In the genomic region with DNA sequence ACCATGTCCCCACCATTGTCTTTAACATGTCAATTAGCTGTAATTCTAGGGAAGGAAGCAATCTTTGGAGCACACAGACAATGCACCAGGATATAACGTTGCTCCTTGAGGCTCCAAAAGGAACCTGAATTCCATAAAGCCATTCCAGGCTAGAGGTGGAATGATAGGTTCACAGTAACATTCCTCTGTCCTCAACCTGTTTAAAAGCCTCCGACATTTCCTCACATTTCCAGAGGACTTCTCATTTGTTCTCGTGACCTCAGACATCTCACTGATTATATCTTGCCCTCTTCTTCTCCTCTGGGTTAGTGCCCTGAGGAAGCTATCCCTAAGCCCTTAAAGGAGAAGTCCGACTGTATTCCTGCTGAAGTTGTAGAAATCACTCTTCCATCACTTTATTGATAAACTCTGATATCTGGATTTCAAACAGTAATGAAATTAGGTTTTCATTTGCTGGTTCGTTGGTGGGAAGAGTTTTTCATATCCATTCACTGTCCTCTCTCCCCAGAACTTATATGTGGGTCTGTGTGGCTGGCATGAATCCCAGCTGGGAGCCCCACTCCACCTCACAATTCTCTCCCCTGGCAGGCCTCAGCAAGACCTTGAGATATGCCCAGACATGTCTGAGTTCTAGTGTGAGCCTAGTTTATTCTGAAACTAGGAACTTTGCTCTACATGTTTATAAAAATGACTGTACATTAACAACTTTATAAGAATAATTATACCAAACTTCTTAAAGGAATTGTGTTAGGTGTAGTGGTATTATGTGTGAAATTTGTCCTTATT, we compare ENCODE assay signal across 20 cellular contexts. TPM values are rescaled to one million over a fixed set of nuclear protein-coding genes. Genes with fewer than 3 reads are reported as not detected.
A peak's percentile ranks its signal among the peaks of the same experiment; 100 is the strongest.
DNase-seq lines count a peak whose midpoint lies in the region; ATAC-seq and TF ChIP-seq lines count a peak whose summit lies in the region.
"Had no signal": no experiment of that assay in that cellular context is flagged by ENCODE, and none has a peak within 500 bp of the region (broad histone marks: within the 10 kb centered on the region; RNA-seq: fewer than 3 reads in every experiment).

No MANE protein-coding gene starts in this region.

- H3K4me1 ChIP-seq in SK-N-SH (ENCODE audit: control insufficient read depth in 1 of 2, insufficient read depth in 2 of 2, low read depth in 1 of 2, low read length in 1 of 2) (peaks cover 19 to 22% of the 10 kb centered on the region in 2 experiments; a peak in 3 of 4 replicates), H9 (ENCODE audit: insufficient read depth, low read length) (peaks cover 11% of the 10 kb centered on the region)
- H3K4me1 ChIP-seq: A549 had no signal

- H3K4ac ChIP-seq in H9 (ENCODE audit: low read depth, low read length): no peak overlapping the region

- H3K9me3 ChIP-seq in SK-N-SH (no peaks in the 10 kb centered on the region), H9 (ENCODE audit: control insufficient read depth, low read depth, low read length) (no peaks in the 10 kb centered on the region)
- H3K9me3 ChIP-seq: A549 had no signal

- no peaks in the 10 kb centered on the region for H3F3A ChIP-seq in SK-N-SH (replicated peaks; ENCODE audit: insufficient read depth)

- H2BK5ac ChIP-seq in H9 (ENCODE audit: insufficient read length, low read length): no peak overlapping the region

- no peaks in the 10 kb centered on the region for H3K9me2 ChIP-seq in SK-N-SH

- DNase-seq in SK-N-SH (no peak), NCI-H345 treated with DMSO at 0.1 percent for 48 hours (lab: John Stamatoyannopoulos, UW; ENCODE audit: unreplicated experiment) (peak; percentile 27), fibroblast of the aortic adventitia (ENCODE audit: low read depth) (peak; percentile 20), H9 (no peak), NCI-H1436 (lab: John Stamatoyannopoulos, UW) (no peak)
- no peak for DNase-seq in stimulated activated naive B cell treated with anti-CD40 and anti-IgM and Interleukin-4, amounts not matched to agents 10 μg/mL and 1 μg/mL and 100 μg/mL, for 72 hours
- no peak for DNase-seq in activated CD4-positive, CD25-positive, alpha-beta regulatory T cell (lab: John Stamatoyannopoulos, UW)
- DNase-seq: activated CD8-positive, alpha-beta memory T cell treated with anti-CD3 and anti-CD28 coated beads, Interleukin-2, amount 50 U/mL, for 4 hours; activated naive CD4-positive, alpha-beta T cell treated with anti-CD3 and anti-CD28 coated beads, Interleukin-2, amount 10 ng/mL, durations not matched to agents 7 days and 5 days; brain microvascular endothelial cell; CD8-positive, alpha-beta T cell; GF-D8; naive thymus-derived CD8-positive, alpha-beta T cell; NCI-H748 treated with DMSO at 0.1 percent for 48 hours; stimulated activated CD4-positive, alpha-beta T cell treated with anti-CD3 and anti-CD28 coated beads, Interleukin-15, amount 100 ng/mL, for 24 hours; substantia nigra; T-helper 1 cell had no signal

- no peak overlapping the region for H3K4me3 Mint-ChIP-seq in stimulated activated naive B cell treated with anti-CD40 and anti-IgM and Interleukin-4, amounts not matched to agents 10 μg/mL and 1 μg/mL and 100 μg/mL, for 72 hours
- no peak overlapping the region for H3K4me3 Mint-ChIP-seq in H9
- H3K4me3 Mint-ChIP-seq: activated naive CD4-positive, alpha-beta T cell treated with anti-CD3 and anti-CD28 coated beads, Interleukin-2, amount 10 ng/mL, durations not matched to agents 7 days and 5 days; CD8-positive, alpha-beta T cell; naive thymus-derived CD8-positive, alpha-beta T cell had no signal

- peaks cover 12 to 20% of the 10 kb centered on the region in 2 donors for H3K27me3 Mint-ChIP-seq in stimulated activated naive B cell treated with anti-CD40 and anti-IgM and Interleukin-4, amounts not matched to agents 10 μg/mL and 1 μg/mL and 100 μg/mL, for 72 hours
- H3K27me3 Mint-ChIP-seq in H9 (ENCODE audit: low read depth): peaks cover 5% of the 10 kb centered on the region

- H4K20me1 ChIP-seq in SK-N-SH (ENCODE audit: insufficient read depth) (no peaks in the 10 kb centered on the region), H9 (ENCODE audit: control insufficient read depth, insufficient read depth, insufficient read length) (no peaks in the 10 kb centered on the region)

- TF ChIP-seq CTCF in SK-N-SH (IDR thresholded peaks at IDR 0.05) (no peak), fibroblast of the aortic adventitia (IDR thresholded peaks at IDR 0.05; ENCODE audit: insufficient read depth, low read length) (no peak), H9 (conservative IDR thresholded peaks at IDR 0.05) (no peak)

- H3K79me2 ChIP-seq in SK-N-SH (ENCODE audit: insufficient read depth): no peaks in the 10 kb centered on the region
- H3K79me2 ChIP-seq in H9 (ENCODE audit: insufficient read depth, low read length): no peaks in the 10 kb centered on the region

- no peak overlapping the region for H4K8ac ChIP-seq in H9 (replicated peaks; ENCODE audit: insufficient read length, low read depth, low read length)

- no peaks in the 10 kb centered on the region for H3K36me3 ChIP-seq in SK-N-SH (replicated peaks in 1 of 2; ENCODE audit: control insufficient read depth in 1 of 2, insufficient read depth in 2 of 2, low read length in 1 of 2)
- H3K36me3 ChIP-seq: brain microvascular endothelial cell had no signal

- WGBS in SK-N-SH (ENCODE audit: low lambda C conversion rate): 89% methylated on average over 5 of the region's 5 CpGs
- no CpG with 5 or more reads among the region's 5 CpGs for whole genome bisulfite sequencing in H9 (ENCODE audit: extremely low coverage, insufficient read length, low lambda C conversion rate)

- H3K56ac ChIP-seq in H9 (ENCODE audit: insufficient read length, low read depth, low read length): no peak overlapping the region

- H2AFZ ChIP-seq in SK-N-SH (ENCODE audit: low read depth) (peak overlapping the region; percentile 76), H9 (ENCODE audit: low read length) (no peak overlapping the region)

- H2AK5ac ChIP-seq in H9 (ENCODE audit: insufficient read length, low read length): no peak overlapping the region

- no peaks in the 10 kb centered on the region for H3K36me3 Mint-ChIP-seq in stimulated activated naive B cell treated with anti-CD40 and anti-IgM and Interleukin-4, amounts not matched to agents 10 μg/mL and 1 μg/mL and 100 μg/mL, for 72 hours
- H3K36me3 Mint-ChIP-seq in H9 (ENCODE audit: insufficient read depth in 1 of 3, low read depth in 3 of 3): peaks cover 1 to 5% (median 3%) of the 10 kb centered on the region in 3 experiments; a peak in 2 of 7 replicates
- H3K36me3 Mint-ChIP-seq: activated naive CD4-positive, alpha-beta T cell treated with anti-CD3 and anti-CD28 coated beads, Interleukin-2, amount 10 ng/mL, durations not matched to agents 7 days and 5 days; CD8-positive, alpha-beta T cell had no signal

- no peak overlapping the region for H2BK120ac ChIP-seq in H9 (ENCODE audit: low read depth, low read length, poor library complexity, severe bottlenecking)

- no peak overlapping the region for H3K4me3 ChIP-seq in SK-N-SH (ENCODE audit: low read depth in 2 of 2, low read length in 1 of 2)
- H3K4me3 ChIP-seq in fibroblast of the aortic adventitia (ENCODE audit: low read depth, low read length): no peak overlapping the region
- H3K4me3 ChIP-seq: A549 had no signal

- H4K91ac ChIP-seq in H9 (ENCODE audit: insufficient read length, low read depth, low read length): no peak overlapping the region

- peak overlapping the region; percentile 51 for H3K27ac Mint-ChIP-seq in stimulated activated naive B cell treated with anti-CD40 and anti-IgM and Interleukin-4, amounts not matched to agents 10 μg/mL and 1 μg/mL and 100 μg/mL, for 72 hours
- peak overlapping the region in 1 of 3 experiments; percentile 78; a peak in 2 of 7 replicates for H3K27ac Mint-ChIP-seq in H9
- H3K27ac Mint-ChIP-seq: activated naive CD4-positive, alpha-beta T cell treated with anti-CD3 and anti-CD28 coated beads, Interleukin-2, amount 10 ng/mL, durations not matched to agents 7 days and 5 days; CD8-positive, alpha-beta T cell; naive thymus-derived CD8-positive, alpha-beta T cell had no signal

- no peak overlapping the region for H4K5ac ChIP-seq in H9 (ENCODE audit: insufficient read length, low read depth, low read length)

- ATAC-seq in SK-N-SH treated with all-trans-retinoic acid at 6 μM for 48 hours: no peak
- no peak for ATAC-seq in stimulated activated naive B cell treated with anti-CD40 and anti-IgM and Interleukin-4, amounts not matched to agents 10 μg/mL and 1 μg/mL and 100 μg/mL, for 72 hours (replicated peaks)
- ATAC-seq: A549; activated CD4-positive, CD25-positive, alpha-beta regulatory T cell treated with anti-CD3 and anti-CD28 coated beads, Interleukin-2, amount 50 U/mL, for 24 hours; CD8-positive, alpha-beta T cell; naive thymus-derived CD8-positive, alpha-beta T cell had no signal

- POLR2A ChIA-PET in SK-N-SH (lab: Yijun Ruan, JAX): no interaction called here

- H2BK12ac ChIP-seq in H9 (ENCODE audit: insufficient read length, low read depth, low read length): no peak overlapping the region

- no peak overlapping the region for H2BK15ac ChIP-seq in H9 (ENCODE audit: low read depth, low read length)

- no peak overlapping the region for H3K23ac ChIP-seq in H9 (ENCODE audit: insufficient read length, low read depth, low read length)

- H3K14ac ChIP-seq in H9 (ENCODE audit: insufficient read depth, low read length): no peak overlapping the region

- H2BK20ac ChIP-seq in H9 (ENCODE audit: low read depth, low read length, poor library complexity, severe bottlenecking): no peak overlapping the region

- no peak for TF ChIP-seq RAD21 in SK-N-SH (IDR thresholded peaks at IDR 0.05; ENCODE audit: low read length)

- H3K79me1 ChIP-seq in H9 (ENCODE audit: insufficient read depth, low read depth, low read length, poor library complexity, severe bottlenecking): no peaks in the 10 kb centered on the region

- H3K9ac ChIP-seq in SK-N-SH (no peak overlapping the region), H9 (ENCODE audit: extremely low read depth, insufficient read length, low read length) (no peak overlapping the region)

- no peak overlapping the region for H3K4me2 ChIP-seq in SK-N-SH
- H3K4me2 ChIP-seq in H9 (ENCODE audit: insufficient read depth, insufficient read length, low read length): no peak overlapping the region
- H3K4me2 ChIP-seq: A549 had no signal

- no peak overlapping the region for H3K18ac ChIP-seq in H9 (ENCODE audit: insufficient read length, low read depth, low read length)

- no peak overlapping the region for H3T11ph ChIP-seq in H9 (ENCODE audit: low read length)

- peaks cover 3 to 6% of the 10 kb centered on the region in 2 donors for H3K9me3 Mint-ChIP-seq in stimulated activated naive B cell treated with anti-CD40 and anti-IgM and Interleukin-4, amounts not matched to agents 10 μg/mL and 1 μg/mL and 100 μg/mL, for 72 hours
- H3K9me3 Mint-ChIP-seq in H9: peaks cover 4 to 5% of the 10 kb centered on the region in 2 experiments; a peak in 4 of 5 replicates
- H3K9me3 Mint-ChIP-seq: CD8-positive, alpha-beta T cell had no signal

- CTCF ChIA-PET in SK-N-SH (lab: Yijun Ruan, JAX): no interaction called here

- H3K23me2 ChIP-seq in H9 (ENCODE audit: insufficient read length, low read depth, low read length, poor library complexity, severe bottlenecking): no peaks in the 10 kb centered on the region

- peak overlapping the region in 1 of 2 experiments; percentile 69; a peak in 2 of 4 replicates for H3K27ac ChIP-seq in SK-N-SH (ENCODE audit: low read depth in 2 of 2, low read length in 1 of 2)
- no peak overlapping the region for H3K27ac ChIP-seq in H9 (ENCODE audit: insufficient read length, low read depth, low read length)
- H3K27ac ChIP-seq: A549, brain microvascular endothelial cell had no signal

- H3K27me3 ChIP-seq in SK-N-SH (ENCODE audit: insufficient read depth): no peaks in the 10 kb centered on the region
- no peaks in the 10 kb centered on the region for H3K27me3 ChIP-seq in H9 (ENCODE audit: insufficient read depth, low read length)
- H3K27me3 ChIP-seq: brain microvascular endothelial cell had no signal

- H3K4me1 Mint-ChIP-seq in stimulated activated naive B cell treated with anti-CD40 and anti-IgM and Interleukin-4, amounts not matched to agents 10 μg/mL and 1 μg/mL and 100 μg/mL, for 72 hours: peaks cover 0 to 8% of the 10 kb centered on the region in 2 donors
- peaks cover 48 to 52% of the 10 kb centered on the region in 2 experiments for H3K4me1 Mint-ChIP-seq in H9
- H3K4me1 Mint-ChIP-seq: activated naive CD4-positive, alpha-beta T cell treated with anti-CD3 and anti-CD28 coated beads, Interleukin-2, amount 10 ng/mL, durations not matched to agents 7 days and 5 days; naive thymus-derived CD8-positive, alpha-beta T cell had no signal

- TF ChIP-seq EP300 in SK-N-SH (IDR thresholded peaks at IDR 0.05; ENCODE audit: borderline replicate concordance in 1 of 2, low read depth in 1 of 2, low read length in 1 of 2): no peak

RNA-seq across cellular contexts. Expression of a gene that starts 44.3 kb away (rescaled TPM):
- 134 and 137 TPM in 2 replicates for polyA plus RNA-seq in SK-N-SH (2012; rRNA removed)
- polyA plus RNA-seq in SK-N-SH (2012; cell fraction: cytosol; rRNA removed): 177 and 193 TPM in 2 replicates
- 101 and 180 TPM in 2 replicates for polyA plus RNA-seq in SK-N-SH (2012; cell fraction: nucleus; rRNA removed)
- total RNA-seq in fibroblast of the aortic adventitia (ENCODE audit: low replicate concordance): 4.7 and 27.1 TPM in 2 replicates
- total RNA-seq in H9 (2021): 5.0 and 5.4 TPM in 2 replicates
- total RNA-seq: CD8-positive, alpha-beta T cell; naive thymus-derived CD8-positive, alpha-beta T cell had no signal

Comparison
In these comparisons a context has a peak if more than half of its experiments do, and no peak if none do; other contexts are left out.
1. DNase-seq: peak in NCI-H345 treated with DMSO at 0.1 percent for 48 hours (single experiment) and fibroblast of the aortic adventitia (single experiment); none in SK-N-SH (single experiment), stimulated activated naive B cell treated with anti-CD40 and anti-IgM and Interleukin-4, amounts not matched to agents 10 μg/mL and 1 μg/mL and 100 μg/mL, for 72 hours (single experiment), H9 (single experiment), activated CD4-positive, CD25-positive, alpha-beta regulatory T cell (0 of 4) and NCI-H1436 (single experiment).